12 cellular contexts compared by ENCODE assay signal in genomic region chr10:73819513-73820093, GRCh38. TPM values are rescaled to one million over a fixed set of nuclear protein-coding genes. Genes with fewer than 3 reads are reported as not detected.
DNase-seq lines count a peak whose midpoint lies in the region; ATAC-seq and TF ChIP-seq lines count a peak whose summit lies in the region.
"Had no signal": no experiment of that assay in that cellular context is flagged by ENCODE, and none has a peak within 500 bp of the region (broad histone marks: within the 10 kb centered on the region; RNA-seq: fewer than 3 reads in every experiment).

No MANE protein-coding gene starts in this region.

- no peaks in the 10 kb centered on the region for H3K27me3 ChIP-seq in cardiac muscle cell
- H3K27me3 ChIP-seq in osteoblast (ENCODE audit: insufficient read depth, low read length), result no peaks in the 10 kb centered on the region

- no peak overlapping the region for H3K4me2 ChIP-seq in osteoblast (ENCODE audit: insufficient read depth, low read length)

- TF ChIP-seq CTCF in cardiac muscle cell (IDR thresholded peaks at IDR 0.05; ENCODE audit: low read depth, low read length), result peak; percentile 43
- TF ChIP-seq CTCF in osteoblast (IDR thresholded peaks at IDR 0.05; ENCODE audit: extremely low read depth, low read depth, low read length), result peak; percentile 21

- DNase-seq in EL (peak; percentile 44), cardiac muscle cell (ENCODE audit: low read depth in 1 of 2, low spot score in 1 of 2) (peak in 1 of 2 donors; percentile 40), osteoblast (ENCODE audit: insufficient read length, low spot score, missing footprints) (peak; percentile 97), T-helper 9 cell (no peak), retina (no peak), Ammon's horn (ENCODE audit: low spot score) (no peak)
- DNase-seq: CD4-positive, CD25-positive, alpha-beta regulatory T cell; effector memory CD8-positive, alpha-beta T cell; NCI-H446; SW 1271 had no signal

- no peaks in the 10 kb centered on the region for H3K9me3 ChIP-seq in cardiac muscle cell (ENCODE audit: low read depth)
- no peaks in the 10 kb centered on the region for H3K9me3 ChIP-seq in osteoblast (ENCODE audit: low read depth, low read length)

- H3K36me3 ChIP-seq in cardiac muscle cell (no peaks in the 10 kb centered on the region), osteoblast (ENCODE audit: insufficient read depth, low read length) (peaks cover 19% of the 10 kb centered on the region)

- ATAC-seq in GM19035 (IDR thresholded peaks at IDR 0.05; ENCODE audit: unreplicated experiment), result no peak
- ATAC-seq: effector memory CD8-positive, alpha-beta T cell had no signal

- no peaks in the 10 kb centered on the region for H3K79me2 ChIP-seq in osteoblast (ENCODE audit: insufficient read depth, low read length)

- H3K4me1 ChIP-seq in cardiac muscle cell (ENCODE audit: low read depth) (no peaks in the 10 kb centered on the region), osteoblast (ENCODE audit: insufficient read depth, low read length) (peaks cover 30% of the 10 kb centered on the region)

- H4K20me1 ChIP-seq in osteoblast (ENCODE audit: insufficient read depth, low read length), result no peaks in the 10 kb centered on the region

- H3K27ac ChIP-seq in angular gyrus (ENCODE audit: low read depth, low read length) (peak overlapping the region; percentile 63), cardiac muscle cell (no peak overlapping the region), osteoblast (ENCODE audit: low read depth, low read length) (peak overlapping the region; percentile 56)

- no peak overlapping the region for H2AFZ ChIP-seq in osteoblast (ENCODE audit: low read length)

- H3K4me3 ChIP-seq in cardiac muscle cell, result no peak overlapping the region
- H3K4me3 ChIP-seq in osteoblast (ENCODE audit: insufficient read depth, low read length), result no peak overlapping the region

RNA-seq across cellular contexts. Expression of gene NDST2, which starts 8.2 kb away (rescaled TPM):
- total RNA-seq in cardiac muscle cell (23.7 and 61.2 TPM in 2 replicates), osteoblast (30.4 and 35.8 TPM in 2 replicates)
- 16.6 and 21.6 TPM in 2 replicates for polyA plus RNA-seq in cardiac muscle cell

RNA-seq across cellular contexts. Expression of gene ZSWIM8, which starts 34.2 kb away (rescaled TPM):
- total RNA-seq in cardiac muscle cell (89.3 and 115 TPM in 2 replicates), osteoblast (63.1 and 76.7 TPM in 2 replicates)
- polyA plus RNA-seq in cardiac muscle cell, result 37.1 and 63.7 TPM in 2 replicates

RNA-seq across cellular contexts. Expression of gene CHCHD1, which starts 37.8 kb away (rescaled TPM):
- total RNA-seq in cardiac muscle cell, result 37.8 and 42.5 TPM in 2 replicates
- polyA plus RNA-seq in cardiac muscle cell, result 81.8 and 83.2 TPM in 2 replicates
- total RNA-seq in osteoblast, result 11.2 and 12.7 TPM in 2 replicates

RNA-seq across cellular contexts. Expression of gene CAMK2G, which starts 54.8 kb away (rescaled TPM):
- total RNA-seq in cardiac muscle cell (28.2 and 29.8 TPM in 2 replicates), osteoblast (22.4 and 28.3 TPM in 2 replicates)
- polyA plus RNA-seq in cardiac muscle cell, result 7.7 and 8.5 TPM in 2 replicates

Comparison
In these comparisons a context has a peak if more than half of its experiments do, and no peak if none do; other contexts are left out.
1. DNase-seq: peak in EL (single experiment) and osteoblast (single experiment); none in T-helper 9 cell (single experiment), retina (single experiment) and Ammon's horn (single experiment).